In the genomic region with DNA sequence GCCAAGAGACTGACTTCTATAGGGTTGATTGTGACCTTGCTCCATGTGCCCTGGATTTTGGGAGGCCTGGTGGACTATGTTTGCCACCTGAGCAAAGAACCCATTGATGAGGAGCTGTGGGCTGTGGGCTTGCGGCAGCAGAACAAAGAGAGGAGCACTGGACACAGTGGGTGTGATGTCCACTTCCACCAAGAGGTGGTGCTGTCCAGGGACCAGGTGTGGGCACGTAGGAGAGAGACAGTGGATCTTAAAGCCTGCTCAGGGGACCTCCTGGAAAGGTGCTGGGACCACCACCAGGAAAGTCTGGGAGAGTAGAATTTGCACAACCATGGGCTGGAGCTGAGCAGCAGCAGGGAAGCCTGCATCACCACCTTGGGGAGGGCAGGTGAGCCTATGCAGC, we compare ENCODE assay signal across 11 cellular contexts.
DNase-seq lines count a peak whose midpoint lies in the region; ATAC-seq and TF ChIP-seq lines count a peak whose summit lies in the region.
"Had no signal": no experiment of that assay in that cellular context is flagged by ENCODE, and none has a peak within 500 bp of the region (broad histone marks: within the 10 kb centered on the region; RNA-seq: fewer than 3 reads in every experiment).

No MANE protein-coding gene starts in this region.

- TF ChIP-seq CTCF in left ventricle myocardium inferior (IDR thresholded peaks at IDR 0.05; ENCODE audit: borderline replicate concordance), result peak; percentile 23
- peak in 3 of 12 donors; percentile 8 to 19 (median 9) for TF ChIP-seq CTCF in heart left ventricle (IDR thresholded peaks at IDR 0.05)
- peak; percentile 49 for TF ChIP-seq CTCF in fibroblast of villous mesenchyme (IDR thresholded peaks at IDR 0.05; ENCODE audit: insufficient read depth, low read depth, low read length)
- no peak for TF ChIP-seq CTCF in upper lobe of right lung (IDR thresholded peaks at IDR 0.05)
- no peak for TF ChIP-seq CTCF in BE2C (IDR thresholded peaks at IDR 0.05; ENCODE audit: low read depth, low read length)
- TF ChIP-seq CTCF in esophagus muscularis mucosa (IDR thresholded peaks at IDR 0.05), result no peak

- H3K9me3 ChIP-seq in left ventricle myocardium inferior (replicated peaks) (no peaks in the 10 kb centered on the region), heart left ventricle (no peaks in the 10 kb centered on the region), upper lobe of right lung (no peaks in the 10 kb centered on the region), BE2C (no peaks in the 10 kb centered on the region), esophagus muscularis mucosa (no peaks in the 10 kb centered on the region)

- intact Hi-C loops in left ventricle myocardium inferior (cut with micrococcal nuclease), result no loop called here
- intact Hi-C loops in heart left ventricle (cut with DNase I), result no loop called here
- intact Hi-C loops in upper lobe of right lung (cut with DNase I), result no loop called here
- intact Hi-C loops in esophagus muscularis mucosa (cut with DNase I), result no loop called here

- TF ChIP-seq POLR2A in heart left ventricle (IDR thresholded peaks at IDR 0.05), result no peak
- TF ChIP-seq POLR2A in esophagus muscularis mucosa (IDR thresholded peaks at IDR 0.05; ENCODE audit: low read depth), result no peak

- no peak for TF ChIP-seq EP300 in esophagus muscularis mucosa (IDR thresholded peaks at IDR 0.05)

- H3K27me3 ChIP-seq in left ventricle myocardium inferior (ENCODE audit: low read depth) (peaks cover 40% of the 10 kb centered on the region), heart left ventricle (peaks cover 0 to 4% (median 0%) of the 10 kb centered on the region in 9 donors), upper lobe of right lung (peaks cover 3% of the 10 kb centered on the region), BE2C (peaks cover 11% of the 10 kb centered on the region), esophagus muscularis mucosa (peaks cover 0 to 56% (median under 1%) of the 10 kb centered on the region in 4 donors)

- H3K4me3 ChIP-seq in left ventricle myocardium inferior (no peak overlapping the region), heart left ventricle (no peak overlapping the region), fibroblast of villous mesenchyme (ENCODE audit: low read depth, low read length) (no peak overlapping the region), upper lobe of right lung (no peak overlapping the region), BE2C (ENCODE audit: low read depth, low read length) (no peak overlapping the region), esophagus muscularis mucosa (no peak overlapping the region)

- H3K36me3 ChIP-seq in left ventricle myocardium inferior, result no peaks in the 10 kb centered on the region
- H3K36me3 ChIP-seq in heart left ventricle, result no peaks in the 10 kb centered on the region
- no peaks in the 10 kb centered on the region for H3K36me3 ChIP-seq in upper lobe of right lung
- H3K36me3 ChIP-seq in BE2C, result no peaks in the 10 kb centered on the region
- H3K36me3 ChIP-seq in esophagus muscularis mucosa, result no peaks in the 10 kb centered on the region

- 75 to 90% (median 86%) methylated on average over 2 of the region's 2 CpGs for WGBS in heart left ventricle, 4 donors
- 80% methylated on average over 2 of the region's 2 CpGs for WGBS in esophagus muscularis mucosa

- H3K4me1 ChIP-seq in left ventricle myocardium inferior, result peaks cover 5% of the 10 kb centered on the region
- peaks cover 0 to 5% (median 0%) of the 10 kb centered on the region in 12 donors for H3K4me1 ChIP-seq in heart left ventricle
- no peaks in the 10 kb centered on the region for H3K4me1 ChIP-seq in upper lobe of right lung
- H3K4me1 ChIP-seq in BE2C, result no peaks in the 10 kb centered on the region
- H3K4me1 ChIP-seq in esophagus muscularis mucosa, result peaks cover 0 to 10% (median 4%) of the 10 kb centered on the region in 4 donors

- no peak overlapping the region for H3K27ac ChIP-seq in left ventricle myocardium inferior (replicated peaks)
- H3K27ac ChIP-seq in heart left ventricle, result no peak overlapping the region
- no peak overlapping the region for H3K27ac ChIP-seq in upper lobe of right lung
- H3K27ac ChIP-seq in esophagus muscularis mucosa (replicated peaks in 1 of 4), result no peak overlapping the region

- DNase-seq in left ventricle myocardium inferior (no peak), heart left ventricle (no peak), RPMI8226 (peak; percentile 11), fibroblast of villous mesenchyme (ENCODE audit: low read depth) (no peak), upper lobe of right lung (no peak), BE2C (no peak), esophagus muscularis mucosa (ENCODE audit: extremely low spot score) (no peak), NCI-H748 treated with DMSO at 0.1 percent for 48 hours (lab: John Stamatoyannopoulos, UW) (no peak)
- DNase-seq: EL, T-cell had no signal

- no peak for ATAC-seq in heart left ventricle
- ATAC-seq in upper lobe of right lung, result peak; percentile 40
- ATAC-seq: stimulated activated effector memory CD8-positive, alpha-beta T cell treated with anti-CD3 and anti-CD28 coated beads, Interleukin-12 subunit alpha, Interleukin-12 subunit beta, amount 100 ng/mL, for 72 hours; T-cell had no signal

Comparison
In these comparisons a context has a peak if more than half of its experiments do, and no peak if none do; other contexts are left out.
1. CTCF ChIP-seq: peak in left ventricle myocardium inferior (single experiment) and fibroblast of villous mesenchyme (single experiment); none in upper lobe of right lung (single experiment), BE2C (single experiment) and esophagus muscularis mucosa (0 of 3).